ENCODE assay signal across 21 cellular contexts in the genomic region with DNA sequence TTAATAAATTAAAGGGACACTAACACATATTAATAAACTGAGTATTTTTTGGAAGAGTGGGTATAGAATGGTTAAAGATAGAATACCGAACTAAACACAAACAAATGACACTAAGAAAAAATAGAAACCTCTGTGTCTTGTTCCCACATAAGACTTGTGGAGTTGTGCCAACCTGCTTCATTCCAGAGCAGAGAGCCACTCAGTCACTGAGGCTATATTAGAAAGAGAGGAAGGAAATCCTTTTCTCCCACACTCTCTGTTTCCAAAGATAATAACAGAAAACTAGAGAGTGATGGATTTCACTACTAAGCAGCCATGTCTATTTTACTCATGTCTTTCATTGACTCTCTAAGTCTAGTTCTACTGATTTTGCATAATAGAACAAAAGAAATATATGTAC. TPM values are rescaled to one million over a fixed set of nuclear protein-coding genes. Genes with fewer than 3 reads are reported as not detected.
"Had no signal": no experiment of that assay in that cellular context is flagged by ENCODE, and none has a peak within 500 bp of the region (broad histone marks: within the 10 kb centered on the region; RNA-seq: fewer than 3 reads in every experiment).

No MANE protein-coding gene starts in this region.

- H3K4me3 ChIP-seq: esophagus muscularis mucosa, smooth muscle cell, transverse colon had no signal

- DNase-seq: activated B cell treated with CpG ODN at 0.5 μM for 24 hours; activated CD4-positive, alpha-beta T cell treated with anti-CD3 and anti-CD28 coated beads for 48 hours; activated CD8-positive, alpha-beta memory T cell treated with anti-CD3 and anti-CD28 coated beads, Interleukin-2, amount 50 U/mL, for 4 hours; activated CD8-positive, alpha-beta T cell treated with anti-CD3 and anti-CD28 coated beads, Interleukin-2, amount 10 ng/mL, durations not matched to agents 7 days and 5 days; activated effector memory CD4-positive, alpha-beta T cell treated with anti-CD3 and anti-CD28 coated beads, Interleukin-2, amount 50 U/mL, for 16 hours; activated T-cell treated with anti-CD3 and anti-CD28 coated beads, Interleukin-2, amount 50 U/mL, for 48 hours; amniotic stem cell; foreskin keratinocyte; immature natural killer cell; posterior cingulate gyrus; stimulated activated CD4-positive, alpha-beta T cell treated with anti-CD3 and anti-CD28 coated beads, Interleukin-4, amount 100 ng/mL, for 4 hours; stimulated activated CD8-positive, alpha-beta memory T cell treated with anti-CD3 and anti-CD28 coated beads, Interleukin-4, amount 100 ng/mL, for 48 hours; stimulated activated naive CD4-positive, alpha-beta T cell treated with Interleukin-2 at 50 U/mL for 16 hours; substantia nigra; T-helper 2 cell; transverse colon had no signal

- ATAC-seq: activated CD8-positive, alpha-beta T cell treated with anti-CD3 and anti-CD28 coated beads, Interleukin-2, amount 10 ng/mL, durations not matched to agents 7 days and 5 days; foreskin keratinocyte; left lobe of liver; natural killer cell treated with Interleukin-12 subunit alpha and Interleukin-12 subunit beta and Interleukin-15 and Interleukin-18, amount 100 ng/mL, for 72 hours had no signal

- H3K4me2 ChIP-seq: smooth muscle cell had no signal

- H3K4me1 ChIP-seq: foreskin keratinocyte had no signal

- H3K9me3 ChIP-seq: esophagus muscularis mucosa, transverse colon had no signal

- H3K27ac ChIP-seq: esophagus muscularis mucosa, foreskin keratinocyte, transverse colon had no signal

- H3K36me3 ChIP-seq: esophagus muscularis mucosa, transverse colon had no signal

- H3K27me3 ChIP-seq: esophagus muscularis mucosa, foreskin keratinocyte, transverse colon had no signal

RNA-seq across cellular contexts. Expression of a gene that starts 26.0 kb away (rescaled TPM):
- total RNA-seq: activated B cell treated with CpG ODN at 0.5 μM for 24 hours; bronchial epithelial cell; foreskin keratinocyte; natural killer cell treated with Interleukin-12 subunit alpha and Interleukin-12 subunit beta and Interleukin-15 and Interleukin-18, amount 100 ng/mL, for 72 hours had no signal
- polyA plus RNA-seq: foreskin keratinocyte, immature natural killer cell, smooth muscle cell had no signal
